1 cellular context compared by ENCODE assay signal in genomic region chr4:142324572-142324971, GRCh38.
TF ChIP-seq lines count a peak whose summit lies in the region.

No MANE protein-coding gene starts in this region.

TF ChIP-seq in GM23338, 12 proteins besides CTCF, POLR2A, EP300 and RAD21 (continued from another document):
- TF ChIP-seq ZNF462 (CRISPR knock-in tag; IDR thresholded peaks at IDR 0.05): no peak
- TF ChIP-seq NANOG (IDR thresholded peaks at IDR 0.05; ENCODE audit: borderline replicate concordance): no peak
- TF ChIP-seq EZH2phosphoT487 (IDR thresholded peaks at IDR 0.05; ENCODE audit: unreplicated experiment): no peak
